Comparison of ENCODE assay signal across 27 cellular contexts in genomic region chrX:138481649-138482048, GRCh38.
DNase-seq lines count a peak whose midpoint lies in the region; ATAC-seq and TF ChIP-seq lines count a peak whose summit lies in the region.
"Had no signal": no experiment of that assay in that cellular context is flagged by ENCODE, and none has a peak within 500 bp of the region (broad histone marks: within the 10 kb centered on the region; RNA-seq: fewer than 3 reads in every experiment).

No MANE protein-coding gene starts in this region.

- H3F3A ChIP-seq in PC-3 (ENCODE audit: low read length, unreplicated experiment) = no peaks in the 10 kb centered on the region

- ATAC-seq in PC-3 = no peak
- ATAC-seq: A549; CD8-positive, alpha-beta T cell had no signal

- no peak for TF ChIP-seq CTCF in PC-3 (conservative IDR thresholded peaks at IDR 0.05; ENCODE audit: low read depth, low read length)

- no peaks in the 10 kb centered on the region for H3K36me3 ChIP-seq in PC-3 (ENCODE audit: low read depth, low read length)
- H3K36me3 ChIP-seq: BE2C; BLaER1; BLaER1 treated with 17β-estradiol and CSF1 and Interleukin-3, amounts not matched to agents 10 nM and 100 nM had no signal

- H4K20me1 ChIP-seq in PC-3 (ENCODE audit: low read length) = no peaks in the 10 kb centered on the region

- no peak overlapping the region for H3K27ac ChIP-seq in PC-3 (ENCODE audit: low read length)
- H3K27ac ChIP-seq: 22Rv1; A549; BLaER1; BLaER1 treated with 17β-estradiol and CSF1 and Interleukin-3, amounts not matched to agents 10 nM and 100 nM; C4-2B had no signal

- H3K4me3 ChIP-seq in PC-3 (ENCODE audit: low read length) = no peak overlapping the region
- H3K4me3 ChIP-seq: A549; BLaER1; BLaER1 treated with 17β-estradiol and CSF1 and Interleukin-3, amounts not matched to agents 10 nM and 100 nM had no signal

- no peaks in the 10 kb centered on the region for H3K9me3 ChIP-seq in PC-3 (ENCODE audit: low read length)
- H3K9me3 ChIP-seq: A549, BE2C, BLaER1, Caco-2 had no signal

- H3K27me3 ChIP-seq in PC-3 (ENCODE audit: low read length) = no peaks in the 10 kb centered on the region
- H3K27me3 ChIP-seq: BE2C had no signal

- H3K4me1 ChIP-seq in PC-3 (ENCODE audit: insufficient read depth, low read length) = no peaks in the 10 kb centered on the region
- H3K4me1 ChIP-seq: A549; BE2C; BLaER1; BLaER1 treated with 17β-estradiol and CSF1 and Interleukin-3, amounts not matched to agents 10 nM and 100 nM; Caco-2 had no signal

- CTCF ChIA-PET in PC-3 (lab: Charles Lee) = no interaction called here

- H3K9ac ChIP-seq in PC-3 (ENCODE audit: low read length) = no peak overlapping the region
- H3K9ac ChIP-seq: BLaER1; BLaER1 treated with 17β-estradiol and CSF1 and Interleukin-3, amounts not matched to agents 10 nM and 100 nM had no signal

- no peak overlapping the region for H2AFZ ChIP-seq in PC-3 (ENCODE audit: low read length)

- BruUV-seq in PC-3 (replicated peaks; lab: Mats Ljungman, UMichigan) = no TSS peak

- DNase-seq in posterior vena cava (ENCODE audit: low spot score) = peak; percentile 62
- DNase-seq in PC-3 = no peak
- DNase-seq: 8988T; ACHN; AML-193; BE2C; C1 segment of cervical spinal cord; Caco-2; Calu3; CD4-positive, alpha-beta memory T cell; CD4-positive, alpha-beta T cell; CD4-positive, CD25-positive, alpha-beta regulatory T cell; CD8-positive, alpha-beta memory T cell; CD8-positive, alpha-beta T cell; COR-L47; DMS 273 treated with DMSO at 0.1 percent for 48 hours; DMS153; DMS53; DMS79; DMS79 treated with DMSO at 0.1 percent for 48 hours; DND-41; EL had no signal

- POLR2A ChIA-PET in PC-3 (lab: Charles Lee; ENCODE audit: unreplicated experiment) = no interaction called here

- intact Hi-C loops in posterior vena cava (cut with DNase I) = no loop called here
- intact Hi-C loops in PC-3 (cut with micrococcal nuclease) = no loop called here

- H3K9me2 ChIP-seq in PC-3 (replicated peaks; ENCODE audit: low read length) = no peaks in the 10 kb centered on the region

- H3K4me2 ChIP-seq in PC-3 (ENCODE audit: low read length) = no peak overlapping the region
- H3K4me2 ChIP-seq: A549; BLaER1; BLaER1 treated with 17β-estradiol and CSF1 and Interleukin-3, amounts not matched to agents 10 nM and 100 nM had no signal

- no peaks in the 10 kb centered on the region for H3K79me2 ChIP-seq in PC-3 (ENCODE audit: low read length)
